In genomic region chr13:39496487-39496998, GRCh38 we compare ENCODE assay signal across 1 cellular context.
TF ChIP-seq lines count a peak whose summit lies in the region.

No MANE protein-coding gene starts in this region.

TF ChIP-seq in GM23338, 12 proteins besides CTCF, POLR2A, EP300 and RAD21 (continued from another document):
- TF ChIP-seq ZNF462 (CRISPR knock-in tag; IDR thresholded peaks at IDR 0.05) = no peak
